1 cellular context compared by ENCODE assay signal in the genomic region with DNA sequence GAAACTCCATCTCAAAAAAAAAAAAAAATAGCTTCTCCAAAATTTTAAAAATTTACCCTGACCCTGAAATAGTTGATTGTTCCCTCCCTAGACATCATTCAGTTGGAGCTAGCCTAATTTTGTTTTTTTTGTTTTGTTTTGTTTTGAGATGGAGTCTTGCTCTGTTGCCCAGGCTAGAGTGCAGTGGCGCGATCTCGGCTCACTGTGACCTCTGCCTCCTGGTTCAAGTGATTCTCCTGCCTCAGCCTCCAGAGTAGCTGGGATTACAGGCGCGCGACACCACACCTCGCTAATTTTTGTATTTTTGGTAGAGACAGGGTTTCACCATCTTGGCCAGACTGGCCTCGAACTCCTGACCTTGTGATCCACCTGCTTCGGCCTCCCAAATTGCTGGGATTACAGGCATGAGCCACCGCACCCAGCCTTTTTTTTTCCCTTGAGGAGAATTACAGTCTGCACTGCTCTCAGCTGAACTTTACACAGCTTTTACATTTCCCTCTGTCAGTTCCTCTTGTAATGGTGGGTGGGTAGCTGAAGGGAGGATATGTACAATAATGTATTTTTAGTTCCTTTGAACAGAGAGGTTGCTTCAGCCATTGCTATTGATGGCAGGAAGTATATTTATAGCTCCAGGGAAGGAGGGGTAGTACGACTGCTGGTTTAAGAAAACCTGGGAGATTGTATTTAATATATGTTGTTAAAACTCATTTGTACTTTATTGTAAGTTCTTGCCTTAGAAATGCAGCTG.
TF ChIP-seq lines count a peak whose summit lies in the region.

No MANE protein-coding gene starts in this region.

TF ChIP-seq in K562, 482 proteins besides CTCF, POLR2A, EP300 and RAD21 (continued from another document):
- TF ChIP-seq, protein P1, sequence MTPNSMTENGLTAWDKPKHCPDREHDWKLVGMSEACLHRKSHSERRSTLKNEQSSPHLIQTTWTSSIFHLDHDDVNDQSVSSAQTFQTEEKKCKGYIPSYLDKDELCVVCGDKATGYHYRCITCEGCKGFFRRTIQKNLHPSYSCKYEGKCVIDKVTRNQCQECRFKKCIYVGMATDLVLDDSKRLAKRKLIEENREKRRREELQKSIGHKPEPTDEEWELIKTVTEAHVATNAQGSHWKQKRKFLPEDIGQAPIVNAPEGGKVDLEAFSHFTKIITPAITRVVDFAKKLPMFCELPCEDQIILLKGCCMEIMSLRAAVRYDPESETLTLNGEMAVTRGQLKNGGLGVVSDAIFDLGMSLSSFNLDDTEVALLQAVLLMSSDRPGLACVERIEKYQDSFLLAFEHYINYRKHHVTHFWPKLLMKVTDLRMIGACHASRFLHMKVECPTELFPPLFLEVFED (CRISPR knock-in tag; conservative IDR thresholded peaks at IDR 0.05) = no peak
- TF ChIP-seq ZBTB33 (CRISPR knock-in tag; IDR thresholded peaks at IDR 0.05) (peak; percentile 78; the same call in 1 of the 2 replicates), RCOR1 (IDR thresholded peaks at IDR 0.05; ENCODE audit: borderline replicate concordance in 1 of 2, low read depth in 2 of 2, low read length in 2 of 2) (no peak), ZNF274 (IDR thresholded peaks at IDR 0.05; ENCODE audit: borderline replicate concordance, low read depth, low read length) (no peak), STAT5B (CRISPR knock-in tag; IDR thresholded peaks at IDR 0.05) (no peak), GTF2E2 (tag; IDR thresholded peaks at IDR 0.05) (no peak), ZBTB43 (CRISPR knock-in tag; IDR thresholded peaks at IDR 0.05) (no peak), PHF8 (IDR thresholded peaks at IDR 0.05; ENCODE audit: borderline replicate concordance, low read length) (no peak), SIN3B (IDR thresholded peaks at IDR 0.05; ENCODE audit: low read depth) (no peak), ZNF121 (CRISPR knock-in tag; conservative IDR thresholded peaks at IDR 0.05) (peak; percentile 18; the same call in 1 of the 2 replicates)
- TF ChIP-seq, protein P2, sequence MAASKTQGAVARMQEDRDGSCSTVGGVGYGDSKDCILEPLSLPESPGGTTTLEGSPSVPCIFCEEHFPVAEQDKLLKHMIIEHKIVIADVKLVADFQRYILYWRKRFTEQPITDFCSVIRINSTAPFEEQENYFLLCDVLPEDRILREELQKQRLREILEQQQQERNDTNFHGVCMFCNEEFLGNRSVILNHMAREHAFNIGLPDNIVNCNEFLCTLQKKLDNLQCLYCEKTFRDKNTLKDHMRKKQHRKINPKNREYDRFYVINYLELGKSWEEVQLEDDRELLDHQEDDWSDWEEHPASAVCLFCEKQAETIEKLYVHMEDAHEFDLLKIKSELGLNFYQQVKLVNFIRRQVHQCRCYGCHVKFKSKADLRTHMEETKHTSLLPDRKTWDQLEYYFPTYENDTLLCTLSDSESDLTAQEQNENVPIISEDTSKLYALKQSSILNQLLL (CRISPR knock-in tag; IDR thresholded peaks at IDR 0.05; ENCODE audit: borderline replicate concordance) = no peak
- TF ChIP-seq, protein P3, sequence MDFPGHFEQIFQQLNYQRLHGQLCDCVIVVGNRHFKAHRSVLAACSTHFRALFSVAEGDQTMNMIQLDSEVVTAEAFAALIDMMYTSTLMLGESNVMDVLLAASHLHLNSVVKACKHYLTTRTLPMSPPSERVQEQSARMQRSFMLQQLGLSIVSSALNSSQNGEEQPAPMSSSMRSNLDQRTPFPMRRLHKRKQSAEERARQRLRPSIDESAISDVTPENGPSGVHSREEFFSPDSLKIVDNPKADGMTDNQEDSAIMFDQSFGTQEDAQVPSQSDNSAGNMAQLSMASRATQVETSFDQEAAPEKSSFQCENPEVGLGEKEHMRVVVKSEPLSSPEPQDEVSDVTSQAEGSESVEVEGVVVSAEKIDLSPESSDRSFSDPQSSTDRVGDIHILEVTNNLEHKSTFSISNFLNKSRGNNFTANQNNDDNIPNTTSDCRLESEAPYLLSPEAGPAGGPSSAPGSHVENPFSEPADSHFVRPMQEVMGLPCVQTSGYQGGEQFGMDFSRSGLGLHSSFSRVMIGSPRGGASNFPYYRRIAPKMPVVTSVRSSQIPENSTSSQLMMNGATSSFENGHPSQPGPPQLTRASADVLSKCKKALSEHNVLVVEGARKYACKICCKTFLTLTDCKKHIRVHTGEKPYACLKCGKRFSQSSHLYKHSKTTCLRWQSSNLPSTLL (IDR thresholded peaks at IDR 0.05) = no peak
- TF ChIP-seq, protein P4, sequence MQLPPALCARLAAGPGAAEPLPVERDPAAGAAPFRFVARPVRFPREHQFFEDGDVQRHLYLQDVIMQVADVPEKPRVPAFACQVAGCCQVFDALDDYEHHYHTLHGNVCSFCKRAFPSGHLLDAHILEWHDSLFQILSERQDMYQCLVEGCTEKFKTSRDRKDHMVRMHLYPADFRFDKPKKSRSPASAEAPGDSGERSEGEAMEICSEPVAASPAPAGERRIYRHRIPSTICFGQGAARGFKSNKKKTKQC (CRISPR knock-in tag; IDR thresholded peaks at IDR 0.05) = no peak
